Comparison of ENCODE assay signal across 21 cellular contexts in genomic region chr5:94725142-94725541, GRCh38.
"Had no signal": no experiment of that assay in that cellular context is flagged by ENCODE, and none has a peak within 500 bp of the region (broad histone marks: within the 10 kb centered on the region; RNA-seq: fewer than 3 reads in every experiment).

No MANE protein-coding gene starts in this region.

- H3K27me3 ChIP-seq: colonic mucosa, foreskin keratinocyte, pancreas had no signal

- ATAC-seq: foreskin keratinocyte; left colon; left ventricle myocardium superior; natural killer cell; psoas muscle; sciatic nerve; stimulated activated naive B cell treated with anti-CD40 and anti-IgM and Interleukin-4, amounts not matched to agents 10 μg/mL and 1 μg/mL and 100 μg/mL, for 72 hours; stimulated activated naive CD8-positive, alpha-beta T cell treated with anti-CD3 and anti-CD28 coated beads, Interleukin-15, amount 100 ng/mL, for 72 hours had no signal

- H3K4me1 Mint-ChIP-seq: natural killer cell; neural crest cell; stimulated activated naive B cell treated with anti-CD40 and anti-IgM and Interleukin-4, amounts not matched to agents 10 μg/mL and 1 μg/mL and 100 μg/mL, for 72 hours; stimulated activated naive CD8-positive, alpha-beta T cell treated with anti-CD3 and anti-CD28 coated beads, Interleukin-15, amount 100 ng/mL, for 72 hours had no signal

- H3K27me3 Mint-ChIP-seq: stimulated activated naive B cell treated with anti-CD40 and anti-IgM and Interleukin-4, amounts not matched to agents 10 μg/mL and 1 μg/mL and 100 μg/mL, for 72 hours; stimulated activated naive CD8-positive, alpha-beta T cell treated with anti-CD3 and anti-CD28 coated beads, Interleukin-15, amount 100 ng/mL, for 72 hours had no signal

- H3K4me1 ChIP-seq: colonic mucosa, foreskin keratinocyte, psoas muscle had no signal

- H3K9me3 Mint-ChIP-seq: natural killer cell; neural crest cell; stimulated activated naive B cell treated with anti-CD40 and anti-IgM and Interleukin-4, amounts not matched to agents 10 μg/mL and 1 μg/mL and 100 μg/mL, for 72 hours; stimulated activated naive CD8-positive, alpha-beta T cell treated with anti-CD3 and anti-CD28 coated beads, Interleukin-15, amount 100 ng/mL, for 72 hours had no signal

- H3K9me3 ChIP-seq: colonic mucosa, pancreas, psoas muscle had no signal

- H3K27ac Mint-ChIP-seq: natural killer cell; stimulated activated naive B cell treated with anti-CD40 and anti-IgM and Interleukin-4, amounts not matched to agents 10 μg/mL and 1 μg/mL and 100 μg/mL, for 72 hours had no signal

- DNase-seq: colonic mucosa; dermis blood vessel endothelial cell; erythroblast; foreskin keratinocyte; head of caudate nucleus; hippocampal formation; left colon; left ventricle myocardium superior; mesenchymal stem cell; natural killer cell; pancreas; psoas muscle; retina; stimulated activated CD4-positive, alpha-beta T cell treated with anti-CD3 and anti-CD28 coated beads, Interleukin-2, amount 100 ng/mL, for 24 hours; stimulated activated CD4-positive, alpha-beta T cell treated with anti-CD3 and anti-CD28 coated beads, Interleukin-4, amount 100 ng/mL, for 4 hours; stimulated activated naive B cell treated with anti-CD40 and anti-IgM and Interleukin-4, amounts not matched to agents 10 μg/mL and 1 μg/mL and 100 μg/mL, for 72 hours; stimulated activated naive CD8-positive, alpha-beta T cell treated with anti-CD3 and anti-CD28 coated beads, Interleukin-15, amount 100 ng/mL, for 72 hours; trophoblast cell had no signal

- H3K36me3 Mint-ChIP-seq: natural killer cell; stimulated activated naive B cell treated with anti-CD40 and anti-IgM and Interleukin-4, amounts not matched to agents 10 μg/mL and 1 μg/mL and 100 μg/mL, for 72 hours had no signal

- H3K36me3 ChIP-seq: colonic mucosa, pancreas had no signal

- H3K4me3 ChIP-seq: colonic mucosa, lung, pancreas, psoas muscle had no signal

- H3K27ac ChIP-seq: colonic mucosa, foreskin keratinocyte, psoas muscle had no signal

- H3K4me3 Mint-ChIP-seq: natural killer cell; neural crest cell; stimulated activated naive B cell treated with anti-CD40 and anti-IgM and Interleukin-4, amounts not matched to agents 10 μg/mL and 1 μg/mL and 100 μg/mL, for 72 hours; stimulated activated naive CD8-positive, alpha-beta T cell treated with anti-CD3 and anti-CD28 coated beads, Interleukin-15, amount 100 ng/mL, for 72 hours had no signal
